17 cellular contexts compared by ENCODE assay signal in genomic region chr18:23565916-23566547, GRCh38. TPM values are rescaled to one million over a fixed set of nuclear protein-coding genes. Genes with fewer than 3 reads are reported as not detected.
DNase-seq lines count a peak whose midpoint lies in the region; ATAC-seq and TF ChIP-seq lines count a peak whose summit lies in the region.
"Had no signal": no experiment of that assay in that cellular context is flagged by ENCODE, and none has a peak within 500 bp of the region (broad histone marks: within the 10 kb centered on the region; RNA-seq: fewer than 3 reads in every experiment).

No MANE protein-coding gene starts in this region.

- no peak for ATAC-seq in CD8-positive, alpha-beta T cell
- ATAC-seq in mucosa of descending colon: peak; percentile 88
- ATAC-seq in HG03196 (IDR thresholded peaks at IDR 0.05; ENCODE audit: unreplicated experiment): no peak
- ATAC-seq in HG03045 (IDR thresholded peaks at IDR 0.05; ENCODE audit: unreplicated experiment): no peak
- ATAC-seq in HG02970 (IDR thresholded peaks at IDR 0.05; ENCODE audit: low FRiP score, unreplicated experiment): no peak
- ATAC-seq: GM23338 had no signal

- H3K36me3 Mint-ChIP-seq in CD8-positive, alpha-beta T cell: peaks cover 86% of the 10 kb centered on the region

- peaks cover 5% of the 10 kb centered on the region for H3K4me1 ChIP-seq in CD8-positive, alpha-beta T cell (ENCODE audit: insufficient read depth, low read length)
- H3K4me1 ChIP-seq in mucosa of descending colon (ENCODE audit: low read depth): no peaks in the 10 kb centered on the region

- no peak overlapping the region for H3K4me3 ChIP-seq in CD8-positive, alpha-beta T cell (ENCODE audit: low read depth, low read length)
- no peak overlapping the region for H3K4me3 ChIP-seq in mucosa of descending colon
- H3K4me3 ChIP-seq: GM23338 had no signal

- no peak for DNase-seq in CD8-positive, alpha-beta T cell
- DNase-seq in NCI-H69 (lab: John Stamatoyannopoulos, UW) (peak; percentile 54), epithelial cell of prostate (ENCODE audit: low read depth, low spot score) (no peak), mucosa of descending colon (no peak), GM10248 (ENCODE audit: extremely low spot score) (no peak)
- DNase-seq: DND-41, GDM1, NCI-H1092, NCI-H2227 treated with DMSO at 0.1 percent for 48 hours, NCI-H526, Right ventricle myocardium superior, SK-N-SH had no signal

- no peak overlapping the region for H3K27ac ChIP-seq in CD8-positive, alpha-beta T cell (ENCODE audit: low read depth, low read length)
- peak overlapping the region; percentile 39 for H3K27ac ChIP-seq in epithelial cell of prostate

- no peaks in the 10 kb centered on the region for H3K27me3 ChIP-seq in CD8-positive, alpha-beta T cell (ENCODE audit: insufficient read depth, low read length)

- POLR2A ChIA-PET in CD8-positive, alpha-beta T cell (lab: Charles Lee): no interaction called here
- POLR2A ChIA-PET in GM10248 (lab: Yijun Ruan, JAX): no interaction called here

- no peaks in the 10 kb centered on the region for H3K9me3 ChIP-seq in CD8-positive, alpha-beta T cell (ENCODE audit: low read length)
- H3K9me3 ChIP-seq in mucosa of descending colon: no peaks in the 10 kb centered on the region
- H3K9me3 ChIP-seq: SK-N-SH had no signal

- peaks cover 19% of the 10 kb centered on the region for H3K4me1 Mint-ChIP-seq in CD8-positive, alpha-beta T cell (ENCODE audit: low read depth)
- H3K4me1 Mint-ChIP-seq: GM23338 had no signal

- H3K36me3 ChIP-seq in CD8-positive, alpha-beta T cell (ENCODE audit: insufficient read depth, low read length): peaks cover 19% of the 10 kb centered on the region
- no peaks in the 10 kb centered on the region for H3K36me3 ChIP-seq in mucosa of descending colon (ENCODE audit: low read depth)

- intact Hi-C loops in CD8-positive, alpha-beta T cell (cut with DNase I, micrococcal nuclease): no loop called here
- intact Hi-C loops in mucosa of descending colon (cut with DNase I, micrococcal nuclease): no loop called here

- no peaks in the 10 kb centered on the region for H3K27me3 Mint-ChIP-seq in CD8-positive, alpha-beta T cell (ENCODE audit: low read depth)

- CTCF ChIA-PET in CD8-positive, alpha-beta T cell (lab: Charles Lee): interaction anchor here (0.6 to 2.2 kb wide), 4 partner anchors 16 to 519 kb away, joined by 3 to 5 read pairs (median 4); no protein-coding TSS in a partner anchor
- CTCF ChIA-PET in GM10248 (lab: Yijun Ruan, JAX): no interaction called here

- no peaks in the 10 kb centered on the region for H3K9me3 Mint-ChIP-seq in CD8-positive, alpha-beta T cell
- H3K9me3 Mint-ChIP-seq: CD14-positive monocyte, GM23338 had no signal

- H3K4me3 Mint-ChIP-seq in CD8-positive, alpha-beta T cell: no peak overlapping the region
- H3K4me3 Mint-ChIP-seq: CD14-positive monocyte, GM23338 had no signal

- no peak for TF ChIP-seq CTCF in CD8-positive, alpha-beta T cell (IDR thresholded peaks at IDR 0.05)
- TF ChIP-seq CTCF in mucosa of descending colon (IDR thresholded peaks at IDR 0.05): no peak
- TF ChIP-seq CTCF in GM10248 (IDR thresholded peaks at IDR 0.05; ENCODE audit: control extremely low read depth, extremely low read depth, low read depth, missing control alignments): no peak

- peak overlapping the region; percentile 70 for H3K27ac Mint-ChIP-seq in CD8-positive, alpha-beta T cell
- H3K27ac Mint-ChIP-seq: GM23338 had no signal

RNA-seq across cellular contexts. Expression of gene NPC1, which starts 20.3 kb away (rescaled TPM):
- 10 to 100 TPM; 37.3 to 38.9 TPM for total RNA-seq in CD8-positive, alpha-beta T cell
- total RNA-seq in mucosa of descending colon: 10 to 100 TPM; 35.5 to 51.0 (median 41.2) TPM
